11 cellular contexts compared by ENCODE assay signal in the genomic region with DNA sequence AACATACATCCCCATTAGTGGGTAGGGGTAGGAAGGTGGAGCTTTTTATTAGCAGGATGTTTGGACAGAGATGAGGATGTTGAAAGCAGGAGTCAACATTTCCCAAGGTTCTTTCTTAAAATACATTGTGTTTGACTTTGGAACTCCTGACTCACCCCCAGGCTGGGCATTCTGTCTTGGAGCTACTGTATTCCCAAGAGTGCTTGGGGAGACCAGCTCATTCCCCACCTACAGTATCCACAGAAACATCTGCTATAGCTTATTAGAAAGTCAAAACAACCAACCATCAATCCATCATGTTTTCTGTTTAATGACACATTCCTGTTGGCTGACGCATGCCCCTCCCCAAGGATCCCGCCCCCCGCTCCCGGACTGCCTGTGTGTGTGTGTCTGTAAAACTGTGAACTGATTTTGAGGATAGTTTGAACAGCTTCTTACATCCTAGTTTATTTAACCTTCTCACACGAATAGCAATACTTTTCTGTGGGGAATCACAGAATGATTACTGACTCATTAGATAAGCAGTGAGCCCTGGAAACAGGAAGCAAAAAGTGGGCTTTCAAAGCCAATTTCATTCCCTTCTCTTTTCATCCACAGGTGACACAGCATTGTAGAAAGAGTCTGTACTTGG.
DNase-seq lines count a peak whose midpoint lies in the region; ATAC-seq and TF ChIP-seq lines count a peak whose summit lies in the region.
"Had no signal": no experiment of that assay in that cellular context is flagged by ENCODE, and none has a peak within 500 bp of the region (broad histone marks: within the 10 kb centered on the region; RNA-seq: fewer than 3 reads in every experiment).

No MANE protein-coding gene starts in this region.

- H3K36me3 Mint-ChIP-seq in glutamatergic neuron (ENCODE audit: unreplicated experiment): no peaks in the 10 kb centered on the region
- H3K36me3 Mint-ChIP-seq in WTC11: no peaks in the 10 kb centered on the region
- H3K36me3 Mint-ChIP-seq: activated naive CD4-positive, alpha-beta T cell treated with anti-CD3 and anti-CD28 coated beads, Interleukin-2, amount 50 U/mL, for 24 hours had no signal

- H3K27ac Mint-ChIP-seq in glutamatergic neuron (ENCODE audit: unreplicated experiment) (no peak overlapping the region), WTC11 (no peak overlapping the region)
- H3K27ac Mint-ChIP-seq: activated naive CD4-positive, alpha-beta T cell treated with anti-CD3 and anti-CD28 coated beads, Interleukin-2, amount 50 U/mL, for 24 hours had no signal

- no peaks in the 10 kb centered on the region for H3K9me3 Mint-ChIP-seq in glutamatergic neuron (ENCODE audit: unreplicated experiment)
- no peaks in the 10 kb centered on the region for H3K9me3 Mint-ChIP-seq in WTC11
- H3K9me3 Mint-ChIP-seq: activated naive CD4-positive, alpha-beta T cell treated with anti-CD3 and anti-CD28 coated beads, Interleukin-2, amount 50 U/mL, for 24 hours had no signal

- H3K4me1 ChIP-seq in effector memory CD4-positive, alpha-beta T cell (ENCODE audit: control insufficient read depth, insufficient read depth, low read length, poor library complexity, severe bottlenecking): no peaks in the 10 kb centered on the region
- H3K4me1 ChIP-seq: right lobe of liver had no signal

- no peaks in the 10 kb centered on the region for H3K27me3 ChIP-seq in effector memory CD4-positive, alpha-beta T cell (replicated peaks; ENCODE audit: control insufficient read depth, insufficient read depth, low read length, poor library complexity, severe bottlenecking)
- H3K27me3 ChIP-seq: right lobe of liver had no signal

- TF ChIP-seq CTCF in AG09309 (IDR thresholded peaks at IDR 0.05; ENCODE audit: control insufficient read depth, insufficient read depth, low read depth, low read length, missing control alignments): no peak
- no peak for TF ChIP-seq CTCF in glutamatergic neuron (IDR thresholded peaks at IDR 0.05; ENCODE audit: partially characterized antibody, unreplicated experiment)
- TF ChIP-seq CTCF in WTC11 (IDR thresholded peaks at IDR 0.05): no peak

- H3K36me3 ChIP-seq in effector memory CD4-positive, alpha-beta T cell (ENCODE audit: control insufficient read depth, insufficient read depth, low read length): no peaks in the 10 kb centered on the region
- H3K36me3 ChIP-seq: right lobe of liver had no signal

- DNase-seq in AG09309 (ENCODE audit: low read depth) (peak; percentile 92), NCI-H2227 (lab: John Stamatoyannopoulos, UW; ENCODE audit: unreplicated experiment) (peak; percentile 13), dedifferentiated amniotic fluid mesenchymal stem cell (ENCODE audit: extremely low spot score) (peak; percentile 33), myocyte (ENCODE audit: low read depth) (peak; percentile 89), glutamatergic neuron (no peak), WTC11 (ENCODE audit: low spot score) (no peak), left lobe of liver (ENCODE audit: low spot score) (no peak)
- DNase-seq in effector memory CD4-positive, alpha-beta T cell: no peak
- DNase-seq: DMS79, right lobe of liver had no signal

- no peak overlapping the region for H3K27ac ChIP-seq in effector memory CD4-positive, alpha-beta T cell (ENCODE audit: insufficient read depth, low read length, poor library complexity, severe bottlenecking)

- no peaks in the 10 kb centered on the region for H3K4me1 Mint-ChIP-seq in glutamatergic neuron (ENCODE audit: low read depth, unreplicated experiment)
- no peaks in the 10 kb centered on the region for H3K4me1 Mint-ChIP-seq in WTC11
- H3K4me1 Mint-ChIP-seq: activated naive CD4-positive, alpha-beta T cell treated with anti-CD3 and anti-CD28 coated beads, Interleukin-2, amount 50 U/mL, for 24 hours had no signal

- CTCF ChIA-PET in WTC11 (lab: Charles Lee): interaction anchor here (1.4 kb wide), 1 partner anchor 88 kb away, joined by 3 read pairs; no protein-coding TSS in a partner anchor

- no peak; the same call in 1 of the 2 replicates for ATAC-seq in WTC11
- no peak for ATAC-seq in left lobe of liver

- no peak overlapping the region for H3K4me3 ChIP-seq in AG09309 (ENCODE audit: control insufficient read depth, low read depth, low read length)
- H3K4me3 ChIP-seq in effector memory CD4-positive, alpha-beta T cell (ENCODE audit: insufficient read depth, low read depth, low read length, poor library complexity, severe bottlenecking): no peak overlapping the region
- H3K4me3 ChIP-seq: right lobe of liver had no signal

- H3K27me3 Mint-ChIP-seq in glutamatergic neuron (ENCODE audit: unreplicated experiment) (peaks cover 2% of the 10 kb centered on the region), WTC11 (ENCODE audit: low read depth) (no peaks in the 10 kb centered on the region)
- H3K27me3 Mint-ChIP-seq: activated naive CD4-positive, alpha-beta T cell treated with anti-CD3 and anti-CD28 coated beads, Interleukin-2, amount 50 U/mL, for 24 hours had no signal

- no peaks in the 10 kb centered on the region for H3K9me3 ChIP-seq in effector memory CD4-positive, alpha-beta T cell (ENCODE audit: control insufficient read depth, low read length)
- H3K9me3 ChIP-seq: right lobe of liver had no signal

- H3K4me3 Mint-ChIP-seq in glutamatergic neuron (ENCODE audit: unreplicated experiment) (no peak overlapping the region), WTC11 (no peak overlapping the region)
- H3K4me3 Mint-ChIP-seq: activated naive CD4-positive, alpha-beta T cell treated with anti-CD3 and anti-CD28 coated beads, Interleukin-2, amount 50 U/mL, for 24 hours had no signal

- POLR2A ChIA-PET in WTC11 (lab: Charles Lee): no interaction called here

TF ChIP-seq in WTC11, 78 proteins besides CTCF, POLR2A, EP300 and RAD21 (continues in another document):
- TF ChIP-seq ZNF423 (CRISPR knock-in tag; IDR thresholded peaks at IDR 0.05) (no peak), JAZF1 (CRISPR knock-in tag; IDR thresholded peaks at IDR 0.05) (no peak), IRF2 (CRISPR knock-in tag; IDR thresholded peaks at IDR 0.05; ENCODE audit: borderline replicate concordance, low read depth) (no peak), MYBL2 (CRISPR knock-in tag; IDR thresholded peaks at IDR 0.05) (no peak)
- TF ChIP-seq, protein P1, sequence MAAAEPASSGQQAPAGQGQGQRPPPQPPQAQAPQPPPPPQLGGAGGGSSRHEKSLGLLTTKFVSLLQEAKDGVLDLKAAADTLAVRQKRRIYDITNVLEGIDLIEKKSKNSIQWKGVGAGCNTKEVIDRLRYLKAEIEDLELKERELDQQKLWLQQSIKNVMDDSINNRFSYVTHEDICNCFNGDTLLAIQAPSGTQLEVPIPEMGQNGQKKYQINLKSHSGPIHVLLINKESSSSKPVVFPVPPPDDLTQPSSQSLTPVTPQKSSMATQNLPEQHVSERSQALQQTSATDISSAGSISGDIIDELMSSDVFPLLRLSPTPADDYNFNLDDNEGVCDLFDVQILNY (CRISPR knock-in tag; IDR thresholded peaks at IDR 0.05): no peak
- TF ChIP-seq, protein P2, sequence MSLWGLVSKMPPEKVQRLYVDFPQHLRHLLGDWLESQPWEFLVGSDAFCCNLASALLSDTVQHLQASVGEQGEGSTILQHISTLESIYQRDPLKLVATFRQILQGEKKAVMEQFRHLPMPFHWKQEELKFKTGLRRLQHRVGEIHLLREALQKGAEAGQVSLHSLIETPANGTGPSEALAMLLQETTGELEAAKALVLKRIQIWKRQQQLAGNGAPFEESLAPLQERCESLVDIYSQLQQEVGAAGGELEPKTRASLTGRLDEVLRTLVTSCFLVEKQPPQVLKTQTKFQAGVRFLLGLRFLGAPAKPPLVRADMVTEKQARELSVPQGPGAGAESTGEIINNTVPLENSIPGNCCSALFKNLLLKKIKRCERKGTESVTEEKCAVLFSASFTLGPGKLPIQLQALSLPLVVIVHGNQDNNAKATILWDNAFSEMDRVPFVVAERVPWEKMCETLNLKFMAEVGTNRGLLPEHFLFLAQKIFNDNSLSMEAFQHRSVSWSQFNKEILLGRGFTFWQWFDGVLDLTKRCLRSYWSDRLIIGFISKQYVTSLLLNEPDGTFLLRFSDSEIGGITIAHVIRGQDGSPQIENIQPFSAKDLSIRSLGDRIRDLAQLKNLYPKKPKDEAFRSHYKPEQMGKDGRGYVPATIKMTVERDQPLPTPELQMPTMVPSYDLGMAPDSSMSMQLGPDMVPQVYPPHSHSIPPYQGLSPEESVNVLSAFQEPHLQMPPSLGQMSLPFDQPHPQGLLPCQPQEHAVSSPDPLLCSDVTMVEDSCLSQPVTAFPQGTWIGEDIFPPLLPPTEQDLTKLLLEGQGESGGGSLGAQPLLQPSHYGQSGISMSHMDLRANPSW (CRISPR knock-in tag; conservative IDR thresholded peaks at IDR 0.05; ENCODE audit: low read depth): no peak
- TF ChIP-seq, protein P3, sequence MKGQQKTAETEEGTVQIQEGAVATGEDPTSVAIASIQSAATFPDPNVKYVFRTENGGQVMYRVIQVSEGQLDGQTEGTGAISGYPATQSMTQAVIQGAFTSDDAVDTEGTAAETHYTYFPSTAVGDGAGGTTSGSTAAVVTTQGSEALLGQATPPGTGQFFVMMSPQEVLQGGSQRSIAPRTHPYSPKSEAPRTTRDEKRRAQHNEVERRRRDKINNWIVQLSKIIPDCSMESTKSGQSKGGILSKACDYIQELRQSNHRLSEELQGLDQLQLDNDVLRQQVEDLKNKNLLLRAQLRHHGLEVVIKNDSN (CRISPR knock-in tag; IDR thresholded peaks at IDR 0.05): no peak
- TF ChIP-seq, protein P4, sequence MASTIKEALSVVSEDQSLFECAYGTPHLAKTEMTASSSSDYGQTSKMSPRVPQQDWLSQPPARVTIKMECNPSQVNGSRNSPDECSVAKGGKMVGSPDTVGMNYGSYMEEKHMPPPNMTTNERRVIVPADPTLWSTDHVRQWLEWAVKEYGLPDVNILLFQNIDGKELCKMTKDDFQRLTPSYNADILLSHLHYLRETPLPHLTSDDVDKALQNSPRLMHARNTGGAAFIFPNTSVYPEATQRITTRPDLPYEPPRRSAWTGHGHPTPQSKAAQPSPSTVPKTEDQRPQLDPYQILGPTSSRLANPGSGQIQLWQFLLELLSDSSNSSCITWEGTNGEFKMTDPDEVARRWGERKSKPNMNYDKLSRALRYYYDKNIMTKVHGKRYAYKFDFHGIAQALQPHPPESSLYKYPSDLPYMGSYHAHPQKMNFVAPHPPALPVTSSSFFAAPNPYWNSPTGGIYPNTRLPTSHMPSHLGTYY (CRISPR knock-in tag; IDR thresholded peaks at IDR 0.05): no peak

Comparison
In these comparisons a context has a peak if more than half of its experiments do, and no peak if none do; other contexts are left out.
1. DNase-seq: peak in AG09309 (single experiment), NCI-H2227 (single experiment), dedifferentiated amniotic fluid mesenchymal stem cell (single experiment) and myocyte (single experiment); none in glutamatergic neuron (single experiment), WTC11 (single experiment), effector memory CD4-positive, alpha-beta T cell (0 of 3) and left lobe of liver (single experiment).